In genomic region chr13:112079696-112080095, GRCh38 we compare ENCODE assay signal across 1 cellular context.
TF ChIP-seq lines count a peak whose summit lies in the region.

No MANE protein-coding gene starts in this region.

TF ChIP-seq in HepG2, 621 proteins besides CTCF, POLR2A, EP300 and RAD21:
- no peak for TF ChIP-seq SRSF4 (IDR thresholded peaks at IDR 0.05; ENCODE audit: low read depth, low read length, poor library complexity, severe bottlenecking)
- TF ChIP-seq ATF7 (IDR thresholded peaks at IDR 0.05) = peak; percentile 27; the same call in 1 of the 2 replicates
- TF ChIP-seq ATF7 (CRISPR knock-in tag; IDR thresholded peaks at IDR 0.05) = no peak
TF ChIP-seq in HepG2: peak in this region for 1.
